Comparison of ENCODE assay signal across 11 cellular contexts in the genomic region with DNA sequence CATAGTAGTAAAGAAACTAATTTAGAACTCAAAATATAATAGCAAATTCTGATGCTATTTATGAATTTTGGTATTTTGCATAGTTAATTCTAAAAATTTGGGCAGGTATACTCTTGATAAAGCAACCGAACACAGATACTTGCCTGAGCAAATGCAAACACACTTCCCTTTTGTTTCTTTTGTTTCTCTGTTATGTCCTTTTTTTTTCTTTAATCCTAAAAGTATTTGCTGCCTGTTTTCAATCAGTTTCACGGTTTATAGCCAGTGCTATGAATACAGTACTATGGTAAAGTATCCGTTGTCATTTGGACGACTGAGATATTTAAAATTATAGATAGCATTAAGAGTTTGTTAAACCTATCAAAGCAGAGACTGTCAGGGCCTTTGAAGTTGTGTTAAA. TPM values are rescaled to one million over a fixed set of nuclear protein-coding genes. Genes with fewer than 3 reads are reported as not detected.
DNase-seq lines count a peak whose midpoint lies in the region; ATAC-seq and TF ChIP-seq lines count a peak whose summit lies in the region.
"Had no signal": no experiment of that assay in that cellular context is flagged by ENCODE, and none has a peak within 500 bp of the region (broad histone marks: within the 10 kb centered on the region; RNA-seq: fewer than 3 reads in every experiment).

No MANE protein-coding gene starts in this region.

- H4K8ac ChIP-seq in H9 (replicated peaks; ENCODE audit: insufficient read length, low read depth, low read length) (no peak overlapping the region), neuronal stem cell (ENCODE audit: low read depth, low read length) (no peak overlapping the region)

- H2BK12ac ChIP-seq in H9 (ENCODE audit: insufficient read length, low read depth, low read length) (no peak overlapping the region), neuronal stem cell (ENCODE audit: low read length) (no peak overlapping the region)

- TF ChIP-seq CTCF in H9 (conservative IDR thresholded peaks at IDR 0.05) = no peak
- no peak for TF ChIP-seq CTCF in WTC11 (IDR thresholded peaks at IDR 0.05)

- peaks cover 10% of the 10 kb centered on the region for H3K4me1 ChIP-seq in CD4-positive, CD25-positive, alpha-beta regulatory T cell (ENCODE audit: control insufficient read depth, insufficient read depth, low read length, poor library complexity, severe bottlenecking)
- H3K4me1 ChIP-seq in H9 (ENCODE audit: insufficient read depth, low read length) (no peaks in the 10 kb centered on the region), iPS-18a (ENCODE audit: control insufficient read depth, low read depth, low read length) (peaks cover 4% of the 10 kb centered on the region), neuronal stem cell (ENCODE audit: control insufficient read depth in 2 of 2, insufficient read depth in 1 of 2, low read depth in 1 of 2, low read length in 2 of 2) (no peaks in the 10 kb centered on the region)

- no peaks in the 10 kb centered on the region for H4K20me1 ChIP-seq in H9 (ENCODE audit: control insufficient read depth, insufficient read depth, insufficient read length)

- H4K91ac ChIP-seq in H9 (ENCODE audit: insufficient read length, low read depth, low read length) (no peak overlapping the region), neuronal stem cell (ENCODE audit: low read depth, low read length, poor library complexity) (no peak overlapping the region)

- CTCF ChIA-PET in WTC11 (lab: Charles Lee) = no interaction called here

- H3K9me3 Mint-ChIP-seq in CD4-positive, CD25-positive, alpha-beta regulatory T cell = no peaks in the 10 kb centered on the region
- H3K9me3 Mint-ChIP-seq in H9 (peaks cover 2 to 42% of the 10 kb centered on the region in 2 experiments; a peak in 3 of 5 replicates), WTC11 (no peaks in the 10 kb centered on the region)

- H4K5ac ChIP-seq in H9 (ENCODE audit: insufficient read length, low read depth, low read length) = no peak overlapping the region

- H3K9ac ChIP-seq in H9 (ENCODE audit: extremely low read depth, insufficient read length, low read length) (no peak overlapping the region), iPS-18a (ENCODE audit: low read length) (no peak overlapping the region), neuronal stem cell (ENCODE audit: low read depth, low read length, poor library complexity) (no peak overlapping the region)

- H2AK5ac ChIP-seq in H9 (ENCODE audit: insufficient read length, low read length) (no peak overlapping the region), neuronal stem cell (ENCODE audit: low read depth, low read length) (no peak overlapping the region)

- H3K27me3 ChIP-seq in CD4-positive, CD25-positive, alpha-beta regulatory T cell (ENCODE audit: control insufficient read depth, insufficient read depth, low read length) = no peaks in the 10 kb centered on the region
- H3K27me3 ChIP-seq in H9 (ENCODE audit: insufficient read depth, low read length) (no peaks in the 10 kb centered on the region), iPS-18a (ENCODE audit: control insufficient read depth, insufficient read depth, low read length) (no peaks in the 10 kb centered on the region), neuronal stem cell (ENCODE audit: control insufficient read depth in 3 of 3, insufficient read depth in 3 of 3, low read depth in 1 of 3, low read length in 3 of 3) (no peaks in the 10 kb centered on the region)

- ATAC-seq in CD4-positive, CD25-positive, alpha-beta regulatory T cell (ENCODE audit: low read depth in 2 of 2) = no peak
- ATAC-seq in WTC11 = no peak
- no peak for ATAC-seq in GM18873 (IDR thresholded peaks at IDR 0.05; ENCODE audit: low FRiP score, unreplicated experiment)
- ATAC-seq: T-helper 17 cell had no signal

- H2BK120ac ChIP-seq in H9 (ENCODE audit: low read depth, low read length, poor library complexity, severe bottlenecking) (no peak overlapping the region), neuronal stem cell (ENCODE audit: low read depth, low read length) (no peak overlapping the region)

- no peak for DNase-seq in CD4-positive, CD25-positive, alpha-beta regulatory T cell
- DNase-seq in H9 (no peak), WTC11 (ENCODE audit: low spot score) (no peak), hepatic stellate cell (ENCODE audit: low spot score) (no peak), neuronal stem cell (ENCODE audit: low spot score) (no peak), COLO668 (lab: John Stamatoyannopoulos, UW; ENCODE audit: unreplicated experiment) (no peak)
- DNase-seq: kidney, NCI-H1930, T-helper 17 cell had no signal

- H2AFZ ChIP-seq in H9 (ENCODE audit: low read length) = no peak overlapping the region
- no peak overlapping the region for H2AFZ ChIP-seq in neuronal stem cell (ENCODE audit: low read length)

- H3K4me3 Mint-ChIP-seq in CD4-positive, CD25-positive, alpha-beta regulatory T cell = peak overlapping the region in 3 of 4 donors; percentile 19 to 96 (median 73)
- H3K4me3 Mint-ChIP-seq in H9 = peak overlapping the region; percentile 87 to 90
- peak overlapping the region; percentile 94 for H3K4me3 Mint-ChIP-seq in WTC11

- peaks cover 3% of the 10 kb centered on the region for H3K36me3 ChIP-seq in CD4-positive, CD25-positive, alpha-beta regulatory T cell (ENCODE audit: control insufficient read depth, insufficient read depth, low read length)
- peaks cover 6% of the 10 kb centered on the region for H3K36me3 ChIP-seq in iPS-18a (ENCODE audit: control insufficient read depth, low read depth, low read length)
- H3K36me3 ChIP-seq in neuronal stem cell (replicated peaks in 1 of 2; ENCODE audit: control insufficient read depth in 2 of 2, insufficient read depth in 2 of 2, low read length in 2 of 2) = peaks cover 0 to 30% of the 10 kb centered on the region in 2 donors

- peaks cover 4% of the 10 kb centered on the region for H3K36me3 Mint-ChIP-seq in CD4-positive, CD25-positive, alpha-beta regulatory T cell
- H3K36me3 Mint-ChIP-seq in H9 (ENCODE audit: insufficient read depth in 1 of 3, low read depth in 3 of 3) (peaks cover 12 to 18% (median 13%) of the 10 kb centered on the region in 3 experiments), WTC11 (peaks cover 13% of the 10 kb centered on the region)

- H3K23me2 ChIP-seq in H9 (ENCODE audit: insufficient read length, low read depth, low read length, poor library complexity, severe bottlenecking) = no peaks in the 10 kb centered on the region

- no peak overlapping the region for H3K56ac ChIP-seq in H9 (ENCODE audit: insufficient read length, low read depth, low read length)

- H3K79me1 ChIP-seq in H9 (ENCODE audit: insufficient read depth, low read depth, low read length, poor library complexity, severe bottlenecking) = no peaks in the 10 kb centered on the region
- no peaks in the 10 kb centered on the region for H3K79me1 ChIP-seq in neuronal stem cell (ENCODE audit: low read depth, low read length)

- H3K14ac ChIP-seq in H9 (ENCODE audit: insufficient read depth, low read length) (no peak overlapping the region), neuronal stem cell (ENCODE audit: low read length) (no peak overlapping the region)

- H2BK20ac ChIP-seq in H9 (ENCODE audit: low read depth, low read length, poor library complexity, severe bottlenecking) = no peak overlapping the region

- H3K27me3 Mint-ChIP-seq in CD4-positive, CD25-positive, alpha-beta regulatory T cell = no peaks in the 10 kb centered on the region
- H3K27me3 Mint-ChIP-seq in H9 (ENCODE audit: low read depth) (no peaks in the 10 kb centered on the region), WTC11 (ENCODE audit: low read depth) (no peaks in the 10 kb centered on the region)
- H3K27me3 Mint-ChIP-seq: T-helper 17 cell had no signal

- no peak overlapping the region for H3K4me3 ChIP-seq in CD4-positive, CD25-positive, alpha-beta regulatory T cell (ENCODE audit: low read depth, low read length)
- H3K4me3 ChIP-seq in iPS-18a (ENCODE audit: low read length) (peak overlapping the region; percentile 67), neuronal stem cell (ENCODE audit: low read length in 2 of 2) (peak overlapping the region in 1 of 2 donors; percentile 57)

- H3T11ph ChIP-seq in H9 (ENCODE audit: low read length) = no peak overlapping the region

- H3K4me2 ChIP-seq in H9 (ENCODE audit: insufficient read depth, insufficient read length, low read length) = no peak overlapping the region
- no peak overlapping the region for H3K4me2 ChIP-seq in neuronal stem cell (ENCODE audit: insufficient read depth, low read length, poor library complexity, severe bottlenecking)

- H3K4me1 Mint-ChIP-seq in CD4-positive, CD25-positive, alpha-beta regulatory T cell = peaks cover 0 to 29% (median 16%) of the 10 kb centered on the region in 4 donors
- H3K4me1 Mint-ChIP-seq in H9 = peaks cover 9 to 15% of the 10 kb centered on the region in 2 experiments
- H3K4me1 Mint-ChIP-seq in WTC11 = peaks cover 21% of the 10 kb centered on the region

- no peak overlapping the region for H3K27ac ChIP-seq in CD4-positive, CD25-positive, alpha-beta regulatory T cell (ENCODE audit: insufficient read depth, low read length, poor library complexity, severe bottlenecking)
- H3K27ac ChIP-seq in H9 (ENCODE audit: insufficient read length, low read depth, low read length) (no peak overlapping the region), iPS-18a (ENCODE audit: low read length) (no peak overlapping the region), neuronal stem cell (replicated peaks; ENCODE audit: low read length) (no peak overlapping the region)

- no peaks in the 10 kb centered on the region for H3K9me3 ChIP-seq in CD4-positive, CD25-positive, alpha-beta regulatory T cell (ENCODE audit: control insufficient read depth in 2 of 2, low read length in 2 of 2)
- H3K9me3 ChIP-seq in H9 (ENCODE audit: control insufficient read depth, low read depth, low read length) (no peaks in the 10 kb centered on the region), iPS-18a (ENCODE audit: control insufficient read depth, low read depth, low read length) (peaks cover 10% of the 10 kb centered on the region), neuronal stem cell (replicated peaks in 1 of 2; ENCODE audit: control insufficient read depth in 2 of 2, insufficient read depth in 1 of 2, low read depth in 1 of 2, low read length in 2 of 2) (no peaks in the 10 kb centered on the region)

- no peak overlapping the region for H3K27ac Mint-ChIP-seq in CD4-positive, CD25-positive, alpha-beta regulatory T cell
- H3K27ac Mint-ChIP-seq in H9 (no peak overlapping the region), WTC11 (no peak overlapping the region)
- H3K27ac Mint-ChIP-seq: T-helper 17 cell had no signal

- no peak overlapping the region for H3K4ac ChIP-seq in H9 (ENCODE audit: low read depth, low read length)
- H3K4ac ChIP-seq in neuronal stem cell (ENCODE audit: low read length) = no peak overlapping the region

- H2BK5ac ChIP-seq in H9 (ENCODE audit: insufficient read length, low read length) = no peak overlapping the region
- H2BK5ac ChIP-seq in neuronal stem cell (ENCODE audit: low read length) = no peak overlapping the region

- H3K23ac ChIP-seq in H9 (ENCODE audit: insufficient read length, low read depth, low read length) (no peak overlapping the region), neuronal stem cell (ENCODE audit: low read depth, low read length, poor library complexity) (no peak overlapping the region)

- H3K79me2 ChIP-seq in H9 (ENCODE audit: insufficient read depth, low read length) = peaks cover 15% of the 10 kb centered on the region; the same call in 1 of the 2 replicates

- no peak overlapping the region for H3K18ac ChIP-seq in H9 (ENCODE audit: insufficient read length, low read depth, low read length)
- no peak overlapping the region for H3K18ac ChIP-seq in neuronal stem cell (ENCODE audit: low read length)

- no CpG with 5 or more reads among the region's 4 CpGs for WGBS in H9 (ENCODE audit: extremely low coverage, insufficient read length, low lambda C conversion rate)
- WGBS in neuronal stem cell (ENCODE audit: extremely low coverage in 2 of 2, insufficient read length in 2 of 2, insufficient replicate concordance in 1 of 2), 2 donors = no CpG with 5 or more reads among the region's 4 CpGs

- POLR2A ChIA-PET in WTC11 (lab: Charles Lee) = no interaction called here

- H2BK15ac ChIP-seq in H9 (ENCODE audit: low read depth, low read length) (no peak overlapping the region), neuronal stem cell (ENCODE audit: low read length) (no peak overlapping the region)

RNA-seq across cellular contexts. Expression of gene PHF6, which starts 2.6 kb away (rescaled TPM):
- total RNA-seq in CD4-positive, CD25-positive, alpha-beta regulatory T cell = 9.9 TPM
- polyA plus RNA-seq in CD4-positive, CD25-positive, alpha-beta regulatory T cell = 10 to 100 TPM; 21.3 to 26.4 (median 24.4) TPM
- total RNA-seq in H9 (2021) (38.8 and 42.8 TPM in 2 replicates), WTC11 (2021) (40.2 to 44.1 TPM (median 42.8 TPM) in 3 replicates)
- 92.3 TPM for polyA plus RNA-seq in neuronal stem cell (2013, experiment 1 of 2)
- 95.1 TPM for polyA plus RNA-seq in neuronal stem cell (2013, experiment 2 of 2)
